9 cellular contexts compared by ENCODE assay signal in genomic region chr11:1293619-1294015, GRCh38. TPM values are rescaled to one million over a fixed set of nuclear protein-coding genes. Genes with fewer than 3 reads are reported as not detected.
A peak's percentile ranks its signal among the peaks of the same experiment; 100 is the strongest.
DNase-seq lines count a peak whose midpoint lies in the region; ATAC-seq and TF ChIP-seq lines count a peak whose summit lies in the region.
"Had no signal": no experiment of that assay in that cellular context is flagged by ENCODE, and none has a peak within 500 bp of the region (broad histone marks: within the 10 kb centered on the region; RNA-seq: fewer than 3 reads in every experiment).

No MANE protein-coding gene starts in this region.

- H3K27me3 ChIP-seq in BE2C (no peaks in the 10 kb centered on the region), HCT116 (ENCODE audit: insufficient read depth, low read length) (no peaks in the 10 kb centered on the region), brain microvascular endothelial cell (replicated peaks) (no peaks in the 10 kb centered on the region), esophagus muscularis mucosa (no peaks in the 10 kb centered on the region)

- no peaks in the 10 kb centered on the region for H4K20me1 ChIP-seq in HCT116 (ENCODE audit: insufficient read depth)

- H2AFZ ChIP-seq in HCT116 (ENCODE audit: low read depth, low read length, poor library complexity, severe bottlenecking): no peak overlapping the region

- H3K4me1 ChIP-seq in BE2C (no peaks in the 10 kb centered on the region), HCT116 (ENCODE audit: control insufficient read depth in 1 of 2, insufficient read depth in 2 of 2, low read length in 2 of 2) (no peaks in the 10 kb centered on the region), esophagus muscularis mucosa (peaks cover 12 to 29% (median 19%) of the 10 kb centered on the region in 4 donors)

- no peak for DNase-seq in BE2C
- no peak for DNase-seq in HCT116 (ENCODE audit: low read depth, low spot score)
- no peak for DNase-seq in brain microvascular endothelial cell
- DNase-seq in naive thymus-derived CD8-positive, alpha-beta T cell: peak in 3 of 10 donors; percentile 18 to 67 (median 28)
- DNase-seq in esophagus muscularis mucosa (ENCODE audit: extremely low spot score): no peak
- no peak for DNase-seq in stimulated activated CD4-positive, alpha-beta T cell treated with anti-CD3 and anti-CD28 coated beads, Interleukin-4, amount 100 ng/mL, for 24 hours
- DNase-seq in activated naive CD4-positive, alpha-beta T cell treated with anti-CD3 and anti-CD28 coated beads, Interleukin-2, amount 50 U/mL, for 16 hours: no peak
- DNase-seq in KG1 (lab: John Stamatoyannopoulos, UW): no peak

- peak; percentile 72 for ATAC-seq in HCT116
- peak; percentile 48 to 62 for ATAC-seq in naive thymus-derived CD8-positive, alpha-beta T cell

- TF ChIP-seq EP300 in esophagus muscularis mucosa (IDR thresholded peaks at IDR 0.05): no peak

- H3K27ac ChIP-seq in HCT116 (ENCODE audit: low read depth, low read length): no peak overlapping the region
- no peak overlapping the region for H3K27ac ChIP-seq in brain microvascular endothelial cell
- no peak overlapping the region for H3K27ac ChIP-seq in esophagus muscularis mucosa (replicated peaks in 1 of 4)
- H3K27ac ChIP-seq: coronary artery had no signal

- H3K9me3 Mint-ChIP-seq in naive thymus-derived CD8-positive, alpha-beta T cell: no peaks in the 10 kb centered on the region

- H3K9me3 ChIP-seq in BE2C (no peaks in the 10 kb centered on the region), HCT116 (ENCODE audit: control insufficient read depth in 1 of 2, insufficient read depth in 1 of 2, low read depth in 1 of 2, low read length in 2 of 2) (no peaks in the 10 kb centered on the region), esophagus muscularis mucosa (no peaks in the 10 kb centered on the region)

- no peaks in the 10 kb centered on the region for H3K27me3 Mint-ChIP-seq in naive thymus-derived CD8-positive, alpha-beta T cell

- H3K79me2 ChIP-seq in HCT116 (ENCODE audit: insufficient read depth, low read length): peaks cover 9% of the 10 kb centered on the region; the same call in 1 of the 2 replicates

- peaks cover 4 to 13% (median 6%) of the 10 kb centered on the region in 4 donors for H3K4me1 Mint-ChIP-seq in naive thymus-derived CD8-positive, alpha-beta T cell

- peak; percentile 77 for TF ChIP-seq RAD21 in HCT116 (IDR thresholded peaks at IDR 0.05; ENCODE audit: low read depth)

- POLR2A ChIA-PET in HCT116 (lab: Charles Lee): interaction anchor here (1.3 kb wide), 1 partner anchor 58 kb away, joined by 3 read pairs; no protein-coding TSS in a partner anchor
- POLR2A ChIA-PET in naive thymus-derived CD8-positive, alpha-beta T cell (lab: Charles Lee): no interaction called here

- no peak overlapping the region for H3K9ac ChIP-seq in HCT116 (ENCODE audit: low read length)

- peak overlapping the region in 1 of 10 donors; percentile 75 for H3K27ac Mint-ChIP-seq in naive thymus-derived CD8-positive, alpha-beta T cell

- H3K4me3 Mint-ChIP-seq in naive thymus-derived CD8-positive, alpha-beta T cell: no peak overlapping the region

- WGBS in esophagus muscularis mucosa: 81% methylated on average over 13 of the region's 13 CpGs

- peaks cover 0 to 39% (median 1%) of the 10 kb centered on the region in 3 donors for H3K36me3 Mint-ChIP-seq in naive thymus-derived CD8-positive, alpha-beta T cell

- intact Hi-C loops in HCT116 (cut with micrococcal nuclease) (loop anchor here (2.0 kb wide), 1 partner anchor 221 kb away; no protein-coding TSS in a partner anchor), esophagus muscularis mucosa (cut with DNase I) (no loop called here)

- TF ChIP-seq CTCF in BE2C (IDR thresholded peaks at IDR 0.05; ENCODE audit: low read depth, low read length) (peak; percentile 15; the same call in 1 of the 2 replicates), HCT116 (IDR thresholded peaks at IDR 0.05 in 2 of 3, conservative IDR thresholded peaks at IDR 0.05 in 1 of 3; ENCODE audit: borderline replicate concordance in 1 of 3, insufficient read depth in 1 of 3, low read depth in 2 of 3, low read length in 2 of 3) (peak; percentile 34 to 42 (median 37); a peak in 4 of 6 replicates), brain microvascular endothelial cell (IDR thresholded peaks at IDR 0.05; ENCODE audit: low read depth, low read length, missing control alignments) (peak; percentile 45), esophagus muscularis mucosa (IDR thresholded peaks at IDR 0.05) (no peak)

- no peaks in the 10 kb centered on the region for H3K9me2 ChIP-seq in HCT116 (ENCODE audit: insufficient read depth)

- TF ChIP-seq POLR2A in HCT116 (IDR thresholded peaks at IDR 0.05; ENCODE audit: borderline replicate concordance, extremely low read depth, insufficient read depth, insufficient read length) (no peak), esophagus muscularis mucosa (IDR thresholded peaks at IDR 0.05; ENCODE audit: low read depth) (no peak)

- in situ Hi-C loops in brain microvascular endothelial cell (cut with HindIII; ENCODE audit: low pct_ligation_motif_present, low sequenced_read_pairs): no loop called here

- H3K4me2 ChIP-seq in HCT116 (ENCODE audit: low read length): no peak overlapping the region

- no peaks in the 10 kb centered on the region for H3K36me3 ChIP-seq in BE2C
- 0 out of 4 replicates have a peak, but pooled peaks cover 0 to 6% of the 10 kb centered on the region in 2 experiments for H3K36me3 ChIP-seq in HCT116 (ENCODE audit: control insufficient read depth in 1 of 2, insufficient read depth in 2 of 2, low read length in 2 of 2)
- peaks cover 29% of the 10 kb centered on the region for H3K36me3 ChIP-seq in brain microvascular endothelial cell (replicated peaks)
- H3K36me3 ChIP-seq in esophagus muscularis mucosa: peaks cover 36 to 81% (median 66%) of the 10 kb centered on the region in 4 donors

- no peak overlapping the region for H3K4me3 ChIP-seq in BE2C (ENCODE audit: low read depth, low read length)
- H3K4me3 ChIP-seq in HCT116 (replicated peaks in 1 of 2; ENCODE audit: low read depth in 1 of 2, low read length in 2 of 2): no peak overlapping the region
- H3K4me3 ChIP-seq in brain microvascular endothelial cell (ENCODE audit: low read depth, low read length): no peak overlapping the region
- no peak overlapping the region for H3K4me3 ChIP-seq in esophagus muscularis mucosa
- H3K4me3 ChIP-seq: coronary artery had no signal

- RAD21 ChIA-PET in HCT116 (lab: Charles Lee; ENCODE audit: low non-redundant PET in 1 of 2, low total read pairs in 2 of 2, uncharacterized antibody in 2 of 2, unreplicated experiment in 2 of 2): no interaction called here

- BruUV-seq in HCT116 (replicated peaks; lab: Mats Ljungman, UMichigan): no TSS peak

- CTCF ChIA-PET in HCT116 (lab: Charles Lee): interaction anchor here (0.9 to 1.3 kb wide), 2 partner anchors 212 to 222 kb away, joined by 3 to 5 read pairs; no protein-coding TSS in a partner anchor

TF ChIP-seq in HCT116, 20 proteins besides CTCF, POLR2A, EP300 and RAD21:
- TF ChIP-seq EZH2phosphoT487 (IDR thresholded peaks at IDR 0.05; ENCODE audit: borderline replicate concordance): no peak
- TF ChIP-seq ZFX (IDR thresholded peaks at IDR 0.05): no peak
- TF ChIP-seq ZNF274 (IDR thresholded peaks at IDR 0.05; ENCODE audit: low read depth, low read length): no peak
- no peak for TF ChIP-seq EGR1 (IDR thresholded peaks at IDR 0.05; ENCODE audit: low read depth)
- TF ChIP-seq ELF1 (IDR thresholded peaks at IDR 0.05; ENCODE audit: borderline replicate concordance, low read depth): no peak
- no peak for TF ChIP-seq TCF7L2 (IDR thresholded peaks at IDR 0.05; ENCODE audit: borderline replicate concordance, extremely low read depth, insufficient read depth, insufficient read length)
- TF ChIP-seq, protein P1, sequence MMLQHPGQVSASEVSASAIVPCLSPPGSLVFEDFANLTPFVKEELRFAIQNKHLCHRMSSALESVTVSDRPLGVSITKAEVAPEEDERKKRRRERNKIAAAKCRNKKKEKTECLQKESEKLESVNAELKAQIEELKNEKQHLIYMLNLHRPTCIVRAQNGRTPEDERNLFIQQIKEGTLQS (IDR thresholded peaks at IDR 0.05): no peak
- TF ChIP-seq SP1 (IDR thresholded peaks at IDR 0.05; ENCODE audit: low read depth): no peak

RNA-seq across cellular contexts. Expression of gene TOLLIP, which starts 15.8 kb away (rescaled TPM):
- 38.5 TPM for polyA plus RNA-seq in BE2C (2012; ENCODE audit: insufficient read depth, insufficient read length, low read depth)
- total RNA-seq in HCT116 (2021; ENCODE audit: unreplicated experiment) (28.5 TPM), esophagus muscularis mucosa (10 to 100 TPM; 33.2 to 71.6 (median 58.6) TPM)
- polyA plus RNA-seq in HCT116 (2012): 22.6 and 39.6 TPM in 2 replicates
- total RNA-seq in naive thymus-derived CD8-positive, alpha-beta T cell: 10 to 100 TPM; 33.8 to 38.6 TPM
- polyA plus RNA-seq in naive thymus-derived CD8-positive, alpha-beta T cell: 10 to 100 TPM; 21.4 to 27.6 (median 23.4) TPM

Comparison
In these comparisons a context has a peak if more than half of its experiments do, and no peak if none do; other contexts are left out.
1. CTCF ChIP-seq: peak in BE2C (single experiment), HCT116 (3 of 3) and brain microvascular endothelial cell (single experiment); none in esophagus muscularis mucosa (0 of 3).